11 cellular contexts compared by ENCODE assay signal in the genomic region with DNA sequence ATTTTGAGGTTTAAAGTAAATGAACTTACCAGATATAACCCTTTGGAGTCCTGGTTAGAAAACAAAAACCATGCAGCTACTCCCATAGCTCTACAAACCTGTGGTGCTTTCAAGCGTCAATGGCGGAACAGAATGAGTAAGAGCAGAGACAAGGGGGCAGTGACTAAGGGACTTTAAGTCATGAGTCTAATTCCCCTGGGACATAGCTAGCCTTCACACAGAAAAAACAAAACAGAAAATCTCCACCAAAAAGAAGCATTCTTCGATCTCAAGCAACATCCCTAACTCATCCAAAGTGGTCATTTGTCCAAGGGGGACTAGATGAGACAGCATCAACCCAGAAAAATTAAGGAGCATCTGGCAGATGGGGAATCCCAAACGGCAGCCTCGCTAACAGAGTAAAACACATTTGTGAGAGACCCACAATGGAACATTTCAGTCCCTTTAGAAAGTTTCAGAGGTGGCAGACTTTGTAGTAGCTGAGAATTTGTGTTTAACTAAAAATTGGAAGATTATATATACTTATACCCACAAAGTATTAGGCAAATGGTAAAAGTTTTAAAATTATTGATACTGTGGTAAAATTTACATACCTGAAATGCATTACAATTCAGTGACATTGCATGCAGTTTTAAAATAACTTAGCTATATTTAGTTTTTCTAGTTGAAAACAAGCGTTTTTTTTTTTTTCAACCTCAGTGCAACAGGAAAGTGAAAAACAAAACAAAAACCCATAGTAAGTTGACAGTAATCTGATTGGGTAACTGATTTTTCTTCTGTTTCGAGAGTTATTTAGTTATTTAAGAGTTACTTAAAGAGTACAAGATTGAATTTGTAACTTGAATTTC.
DNase-seq lines count a peak whose midpoint lies in the region; ATAC-seq and TF ChIP-seq lines count a peak whose summit lies in the region.
"Had no signal": no experiment of that assay in that cellular context is flagged by ENCODE, and none has a peak within 500 bp of the region (broad histone marks: within the 10 kb centered on the region; RNA-seq: fewer than 3 reads in every experiment).

No MANE protein-coding gene starts in this region.

- no peak overlapping the region for H3K27ac ChIP-seq in stomach
- H3K27ac ChIP-seq: upper lobe of left lung had no signal

- no peaks in the 10 kb centered on the region for H3K4me1 ChIP-seq in stomach
- H3K4me1 ChIP-seq: upper lobe of left lung had no signal

- no peaks in the 10 kb centered on the region for H3K36me3 ChIP-seq in stomach
- H3K36me3 ChIP-seq: upper lobe of left lung had no signal

- WGBS in stomach, 5 donors = 79 to 90% (median 82%) methylated on average over 7 of the region's 7 CpGs

- no peak for TF ChIP-seq CTCF in fibroblast of the aortic adventitia (IDR thresholded peaks at IDR 0.05; ENCODE audit: insufficient read depth, low read length)
- no peak for TF ChIP-seq CTCF in stomach (IDR thresholded peaks at IDR 0.05)

- H3K4me3 ChIP-seq in fibroblast of the aortic adventitia (ENCODE audit: low read depth, low read length) = no peak overlapping the region
- no peak overlapping the region for H3K4me3 ChIP-seq in stomach
- H3K4me3 ChIP-seq: lung, upper lobe of left lung had no signal

- DNase-seq in fibroblast of the aortic adventitia (ENCODE audit: low read depth) (peak; percentile 9), HPDE6-E6E7 (ENCODE audit: extremely low spot score) (no peak), amniotic stem cell (lab: John Stamatoyannopoulos, UW) (no peak), stomach (no peak), NCI-H510A (lab: John Stamatoyannopoulos, UW) (no peak)
- DNase-seq: upper lobe of left lung had no signal

- H3K27me3 ChIP-seq in stomach = no peaks in the 10 kb centered on the region
- H3K27me3 ChIP-seq: upper lobe of left lung had no signal

- no peak for TF ChIP-seq POLR2A in stomach (IDR thresholded peaks at IDR 0.05)

- intact Hi-C loops in stomach (cut with DNase I; ENCODE audit: low total_unique reads) = no loop called here

- peak; percentile 80 for ATAC-seq in GM18517 (IDR thresholded peaks at IDR 0.05; ENCODE audit: unreplicated experiment)
- peak; percentile 87 for ATAC-seq in GM21526 (IDR thresholded peaks at IDR 0.05; ENCODE audit: low FRiP score, unreplicated experiment)
- peak; percentile 92 for ATAC-seq in HG03159 (IDR thresholded peaks at IDR 0.05; ENCODE audit: unreplicated experiment)
- ATAC-seq: SK-N-SH treated with all-trans-retinoic acid at 6 μM for 48 hours had no signal

- H3K9me3 ChIP-seq in stomach = no peaks in the 10 kb centered on the region
- H3K9me3 ChIP-seq: upper lobe of left lung had no signal

- TF ChIP-seq EP300 in stomach (IDR thresholded peaks at IDR 0.05) = no peak
